Comparison of ENCODE assay signal across 31 cellular contexts in genomic region chr6:152204584-152204983, GRCh38.
"Had no signal": no experiment of that assay in that cellular context is flagged by ENCODE, and none has a peak within 500 bp of the region (broad histone marks: within the 10 kb centered on the region; RNA-seq: fewer than 3 reads in every experiment).

No MANE protein-coding gene starts in this region.

- H3K9me3 ChIP-seq: esophagus squamous epithelium, left lung, mucosa of descending colon, neutrophil, right lobe of liver, testis, tibial nerve, upper lobe of right lung had no signal

- DNase-seq: dermis blood vessel endothelial cell; effector memory CD4-positive, alpha-beta T cell; erythroblast; esophagus squamous epithelium; head of caudate nucleus; left cardiac atrium; left lung; mesenchymal stem cell; mucosa of descending colon; naive B cell; right lobe of liver; small intestine; stimulated activated CD4-positive, alpha-beta T cell treated with anti-CD3 and anti-CD28 coated beads, Interleukin-12 subunit alpha, Interleukin-12 subunit beta, amount 100 ng/mL, for 4 hours; stimulated activated CD4-positive, alpha-beta T cell treated with anti-CD3 and anti-CD28 coated beads, Interleukin-1b, Interleukin-23, amount 100 ng/mL, for 48 hours; stimulated activated CD4-positive, alpha-beta T cell treated with anti-CD3 and anti-CD28 coated beads, Interleukin-4, amount 100 ng/mL, for 1 hour; stimulated activated CD8-positive, alpha-beta memory T cell treated with anti-CD3 and anti-CD28 coated beads, Interleukin-4, amount 100 ng/mL, for 48 hours; stimulated activated naive CD4-positive, alpha-beta T cell; stimulated activated naive CD8-positive, alpha-beta T cell treated with anti-CD3 and anti-CD28 coated beads, Interleukin-15, amount 100 ng/mL, for 72 hours; testis; upper lobe of right lung had no signal

- H3K4me3 Mint-ChIP-seq: central memory CD8-positive, alpha-beta T cell; mesothelial cell of epicardium; naive B cell; natural killer cell treated with Interleukin-12 subunit alpha and Interleukin-12 subunit beta and Interleukin-15 and Interleukin-18, amount 100 ng/mL, for 72 hours; neural crest cell; stimulated activated naive CD8-positive, alpha-beta T cell treated with anti-CD3 and anti-CD28 coated beads, Interleukin-15, amount 100 ng/mL, for 72 hours had no signal

- ATAC-seq: left cardiac atrium; left lung; mucosa of descending colon; natural killer cell treated with Interleukin-12 subunit alpha and Interleukin-12 subunit beta and Interleukin-15 and Interleukin-18, amount 100 ng/mL, for 72 hours; right lobe of liver; stimulated activated naive CD8-positive, alpha-beta T cell treated with anti-CD3 and anti-CD28 coated beads, Interleukin-15, amount 100 ng/mL, for 72 hours; upper lobe of right lung had no signal

- H3K9ac ChIP-seq: parathyroid adenoma had no signal

- H3K4me1 Mint-ChIP-seq: mesothelial cell of epicardium, naive B cell, neural crest cell had no signal

- H2AFZ ChIP-seq: hepatocyte, parathyroid adenoma had no signal

- H3K4me1 ChIP-seq: esophagus squamous epithelium, left lung, parathyroid adenoma, right lobe of liver, testis, tibial nerve, upper lobe of right lung had no signal

- H3K9me3 Mint-ChIP-seq: central memory CD8-positive, alpha-beta T cell; mesothelial cell of epicardium; naive B cell; natural killer cell treated with Interleukin-12 subunit alpha and Interleukin-12 subunit beta and Interleukin-15 and Interleukin-18, amount 100 ng/mL, for 72 hours; neural crest cell; stimulated activated naive CD8-positive, alpha-beta T cell treated with anti-CD3 and anti-CD28 coated beads, Interleukin-15, amount 100 ng/mL, for 72 hours had no signal

- H3K4me3 ChIP-seq: coronary artery, esophagus squamous epithelium, hepatocyte, left lung, mucosa of descending colon, right lobe of liver, testis, tibial nerve, upper lobe of right lung had no signal

- H3K27ac Mint-ChIP-seq: mesothelial cell of epicardium; natural killer cell treated with Interleukin-12 subunit alpha and Interleukin-12 subunit beta and Interleukin-15 and Interleukin-18, amount 100 ng/mL, for 72 hours; progenitor cell of endocrine pancreas; stimulated activated naive CD8-positive, alpha-beta T cell treated with anti-CD3 and anti-CD28 coated beads, Interleukin-15, amount 100 ng/mL, for 72 hours had no signal

- H3K79me2 ChIP-seq: hepatocyte, parathyroid adenoma had no signal

- FAIRE-seq: frontal cortex, small intestine had no signal

- H3K27me3 ChIP-seq: esophagus squamous epithelium, hepatocyte, left lung, neutrophil, right lobe of liver, testis, tibial nerve, upper lobe of right lung had no signal

- H3K27ac ChIP-seq: coronary artery, esophagus squamous epithelium, hepatocyte, left lung, neutrophil, parathyroid adenoma, right lobe of liver, testis, tibial nerve, upper lobe of right lung had no signal

- H3K27me3 Mint-ChIP-seq: central memory CD8-positive, alpha-beta T cell; naive B cell; natural killer cell treated with Interleukin-12 subunit alpha and Interleukin-12 subunit beta and Interleukin-15 and Interleukin-18, amount 100 ng/mL, for 72 hours; progenitor cell of endocrine pancreas; stimulated activated naive CD8-positive, alpha-beta T cell treated with anti-CD3 and anti-CD28 coated beads, Interleukin-15, amount 100 ng/mL, for 72 hours had no signal

- H3K4me2 ChIP-seq: hepatocyte had no signal
